Comparison of ENCODE assay signal across 23 cellular contexts in the genomic region with DNA sequence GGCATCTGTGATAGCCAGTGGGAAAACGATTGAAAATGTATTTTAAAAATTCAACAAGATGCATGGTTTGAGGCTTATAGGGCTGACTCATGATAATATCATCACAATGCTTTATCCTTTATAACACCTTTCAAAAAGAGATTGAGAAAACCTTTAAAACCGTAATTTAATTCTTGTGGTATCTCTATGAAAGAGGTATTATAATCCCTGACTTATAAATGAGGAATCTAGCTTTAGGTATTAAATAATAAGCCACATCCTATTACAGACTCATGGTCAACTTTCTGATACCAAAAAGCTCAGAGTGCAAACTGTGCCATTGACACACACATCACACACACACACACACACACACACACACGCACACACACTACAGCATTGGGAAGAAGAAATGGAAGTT.
"Had no signal": no experiment of that assay in that cellular context is flagged by ENCODE, and none has a peak within 500 bp of the region (broad histone marks: within the 10 kb centered on the region; RNA-seq: fewer than 3 reads in every experiment).

No MANE protein-coding gene starts in this region.

- ATAC-seq: gastrocnemius medialis; heart right ventricle; left cardiac atrium; left lung; left ventricle myocardium superior; lower lobe of right lung; naive thymus-derived CD4-positive, alpha-beta T cell had no signal

- H3K4me3 ChIP-seq: colonic mucosa, esophagus muscularis mucosa, gastrocnemius medialis, heart right ventricle, left lung, lower lobe of right lung had no signal

- H3K4me1 ChIP-seq: colonic mucosa had no signal

- H3K27ac Mint-ChIP-seq: dendritic cell treated with granulocyte-macrophage colony-stimulating factor and Interleukin-4, amounts not matched to agents 40 ng/mL and 50 ng/mL, for 4 days; memory B cell; naive thymus-derived CD4-positive, alpha-beta T cell had no signal

- H3K27me3 ChIP-seq: colonic mucosa, gastrocnemius medialis, heart right ventricle, left lung had no signal

- H3K36me3 Mint-ChIP-seq: memory B cell; naive thymus-derived CD4-positive, alpha-beta T cell had no signal

- H3K27ac ChIP-seq: colonic mucosa, esophagus muscularis mucosa, gastrocnemius medialis, heart right ventricle, left lung, lower lobe of right lung had no signal

- FAIRE-seq: endothelial cell of umbilical vein, islet of Langerhans, keratinocyte had no signal

- H3K9me3 ChIP-seq: colonic mucosa, esophagus muscularis mucosa, gastrocnemius medialis, heart right ventricle, left lung, lower lobe of right lung had no signal

- H3K4me3 Mint-ChIP-seq: dendritic cell treated with granulocyte-macrophage colony-stimulating factor and Interleukin-4, amounts not matched to agents 40 ng/mL and 50 ng/mL, for 4 days; memory B cell; naive thymus-derived CD4-positive, alpha-beta T cell had no signal

- DNase-seq: colonic mucosa; cortex of kidney; effector CD4-positive, alpha-beta T cell; effector memory CD4-positive, alpha-beta T cell; foreskin melanocyte; gastrocnemius medialis; glutamatergic neuron; head of caudate nucleus; heart right ventricle; hippocampal formation; left cardiac atrium; left lung; left ventricle myocardium superior; lower lobe of right lung; mesendoderm; midbrain; naive thymus-derived CD4-positive, alpha-beta T cell had no signal

- H3K36me3 ChIP-seq: colonic mucosa, esophagus muscularis mucosa, gastrocnemius medialis, heart right ventricle, left lung, lower lobe of right lung had no signal

- H3K9me3 Mint-ChIP-seq: dendritic cell treated with granulocyte-macrophage colony-stimulating factor and Interleukin-4, amounts not matched to agents 40 ng/mL and 50 ng/mL, for 4 days; memory B cell had no signal
